Comparison of ENCODE assay signal across 1 cellular context in genomic region chr6:121856296-121856695, GRCh38.
TF ChIP-seq lines count a peak whose summit lies in the region.

No MANE protein-coding gene starts in this region.

TF ChIP-seq in IMR-90, 13 proteins besides CTCF, POLR2A, EP300 and RAD21:
- TF ChIP-seq CEBPB (IDR thresholded peaks at IDR 0.05; ENCODE audit: low read depth, low read length) (peak; percentile 21; the same call in 1 of the 2 replicates), USF2 (IDR thresholded peaks at IDR 0.05; ENCODE audit: low read depth, low read length) (no peak)
